Comparison of ENCODE assay signal across 5 cellular contexts in the genomic region with DNA sequence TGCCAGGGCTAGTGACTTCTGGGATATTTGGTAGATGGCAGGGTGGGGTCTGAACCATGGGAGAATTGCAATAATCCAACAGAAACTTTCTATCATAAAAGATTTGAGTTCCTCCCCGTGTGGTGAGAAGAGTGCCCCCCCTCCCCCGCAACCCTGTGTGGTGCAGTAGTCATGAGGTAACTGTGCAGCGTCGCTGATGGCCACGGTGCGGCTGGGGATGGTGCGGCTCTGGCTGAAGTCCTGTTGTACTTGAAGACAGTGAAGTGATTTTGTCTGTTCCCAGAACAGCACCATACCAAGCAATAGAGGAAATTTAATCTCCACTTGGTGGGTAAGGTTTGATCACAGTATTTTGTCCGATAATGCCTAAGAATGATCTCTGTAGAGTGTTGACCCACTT.
"Had no signal": no experiment of that assay in that cellular context is flagged by ENCODE, and none has a peak within 500 bp of the region (broad histone marks: within the 10 kb centered on the region; RNA-seq: fewer than 3 reads in every experiment).

No MANE protein-coding gene starts in this region.

- H3K4me1 Mint-ChIP-seq: IgD-negative memory B cell had no signal

- H3K4me3 Mint-ChIP-seq: GM23338, H9, IgD-negative memory B cell had no signal

- ATAC-seq: GM23338, HepG2 had no signal

- H3K27me3 Mint-ChIP-seq: IgD-negative memory B cell had no signal

- H3K36me3 Mint-ChIP-seq: IgD-negative memory B cell had no signal

- DNase-seq: H9, HCEC 1CT had no signal

- H3K27ac Mint-ChIP-seq: GM23338, IgD-negative memory B cell had no signal
